8 cellular contexts compared by ENCODE assay signal in genomic region chr16:54237-54581, GRCh38. TPM values are rescaled to one million over a fixed set of nuclear protein-coding genes. Genes with fewer than 3 reads are reported as not detected.
DNase-seq lines count a peak whose midpoint lies in the region; ATAC-seq and TF ChIP-seq lines count a peak whose summit lies in the region.

No MANE protein-coding gene starts in this region.

- H3K79me2 ChIP-seq in Loucy (ENCODE audit: insufficient read depth, low read length) (peaks cover 22% of the 10 kb centered on the region; the same call in 1 of the 2 replicates), neural progenitor cell (ENCODE audit: low read depth) (peaks cover 50% of the 10 kb centered on the region)

- no peaks in the 10 kb centered on the region for H3K9me3 Mint-ChIP-seq in neural progenitor cell

- peak overlapping the region; percentile 92 for H3K4me3 Mint-ChIP-seq in neural progenitor cell

- H3K4me3 ChIP-seq in BLaER1 (peak overlapping the region; percentile 84), Loucy (ENCODE audit: low read length, poor library complexity, severe bottlenecking) (peak overlapping the region; percentile 91), neural progenitor cell (peak overlapping the region; percentile 68)
- H3K4me3 ChIP-seq in effector memory CD4-positive, alpha-beta T cell (ENCODE audit: insufficient read depth, low read depth, low read length, poor library complexity, severe bottlenecking), result peak overlapping the region; percentile 65

- H3K36me3 Mint-ChIP-seq in neural progenitor cell, result peaks cover 20% of the 10 kb centered on the region

- H3K4me1 ChIP-seq in BLaER1 (peaks cover 42% of the 10 kb centered on the region), Loucy (ENCODE audit: insufficient read depth, low read length, poor library complexity, severe bottlenecking) (peaks cover 39% of the 10 kb centered on the region), neural progenitor cell (no peaks in the 10 kb centered on the region)
- H3K4me1 ChIP-seq in effector memory CD4-positive, alpha-beta T cell (ENCODE audit: control insufficient read depth, insufficient read depth, low read length, poor library complexity, severe bottlenecking), result peaks cover 8% of the 10 kb centered on the region

- peak overlapping the region; percentile 94 for H3K4me2 ChIP-seq in BLaER1
- peak overlapping the region; percentile 75 for H3K4me2 ChIP-seq in Loucy (ENCODE audit: low read depth, low read length, poor library complexity, severe bottlenecking)
- peak overlapping the region; percentile 85 for H3K4me2 ChIP-seq in neural progenitor cell

- H3K9me3 ChIP-seq in BLaER1 (no peaks in the 10 kb centered on the region), Loucy (ENCODE audit: insufficient read depth, low read depth, low read length) (no peaks in the 10 kb centered on the region), neural progenitor cell (ENCODE audit: low read depth) (no peaks in the 10 kb centered on the region)
- no peaks in the 10 kb centered on the region for H3K9me3 ChIP-seq in effector memory CD4-positive, alpha-beta T cell (ENCODE audit: control insufficient read depth, low read length)

- H3K4me1 Mint-ChIP-seq in neural progenitor cell, result peaks cover 16% of the 10 kb centered on the region

- H3K9me2 ChIP-seq in Loucy (replicated peaks; ENCODE audit: low read depth, low read length), result no peaks in the 10 kb centered on the region

- peaks cover 67% of the 10 kb centered on the region for H3K36me3 ChIP-seq in BLaER1
- no peaks in the 10 kb centered on the region for H3K36me3 ChIP-seq in Loucy (ENCODE audit: insufficient read depth, low read length)
- peaks cover 10% of the 10 kb centered on the region for H3K36me3 ChIP-seq in effector memory CD4-positive, alpha-beta T cell (ENCODE audit: control insufficient read depth, insufficient read depth, low read length)
- no peaks in the 10 kb centered on the region for H3K36me3 ChIP-seq in neural progenitor cell

- H4K20me1 ChIP-seq in BLaER1 (peaks cover 36% of the 10 kb centered on the region), Loucy (ENCODE audit: insufficient read depth, low read length, poor library complexity, severe bottlenecking) (peaks cover 9% of the 10 kb centered on the region), neural progenitor cell (ENCODE audit: low read depth) (peaks cover 14% of the 10 kb centered on the region)

- no peak for TF ChIP-seq CTCF in Loucy (conservative IDR thresholded peaks at IDR 0.05; ENCODE audit: low read length)
- TF ChIP-seq CTCF in neural progenitor cell (IDR thresholded peaks at IDR 0.05), result no peak
- no peak for TF ChIP-seq CTCF in GM10266 (IDR thresholded peaks at IDR 0.05; ENCODE audit: control insufficient read depth, insufficient read depth, low read depth, missing control alignments)

- no peak for DNase-seq in effector memory CD4-positive, alpha-beta T cell
- DNase-seq in neural progenitor cell (ENCODE audit: low spot score) (no peak), GM10266 (ENCODE audit: extremely low spot score) (no peak), occipital lobe (lab: John Stamatoyannopoulos, UW) (no peak), hippocampal formation (lab: John Stamatoyannopoulos, UW) (no peak)

- no peak for ATAC-seq in GM21723 (IDR thresholded peaks at IDR 0.05; ENCODE audit: unreplicated experiment)

- peak overlapping the region; percentile 86 for H3K9ac ChIP-seq in BLaER1
- peak overlapping the region; percentile 93 for H3K9ac ChIP-seq in Loucy (ENCODE audit: low read depth, low read length, poor library complexity, severe bottlenecking)
- H3K9ac ChIP-seq in neural progenitor cell, result peak overlapping the region; percentile 56

- H2AFZ ChIP-seq in Loucy (ENCODE audit: low read length) (peak overlapping the region; percentile 93), neural progenitor cell (replicated peaks) (peak overlapping the region; percentile 94)

- H3K27ac ChIP-seq in BLaER1 (peak overlapping the region; percentile 71), neural progenitor cell (no peak overlapping the region)
- H3K27ac ChIP-seq in effector memory CD4-positive, alpha-beta T cell (ENCODE audit: insufficient read depth, low read length, poor library complexity, severe bottlenecking), result peak overlapping the region; percentile 52

- H3K27me3 Mint-ChIP-seq in neural progenitor cell (ENCODE audit: insufficient read depth, low read depth), result peaks cover 3% of the 10 kb centered on the region

- H3K27me3 ChIP-seq in BLaER1 (no peaks in the 10 kb centered on the region), Loucy (ENCODE audit: insufficient read depth, low read length, poor library complexity, severe bottlenecking) (no peaks in the 10 kb centered on the region), neural progenitor cell (no peaks in the 10 kb centered on the region)
- H3K27me3 ChIP-seq in effector memory CD4-positive, alpha-beta T cell (replicated peaks; ENCODE audit: control insufficient read depth, insufficient read depth, low read length, poor library complexity, severe bottlenecking), result no peaks in the 10 kb centered on the region

- H3F3A ChIP-seq in Loucy (ENCODE audit: low read depth) (no peaks in the 10 kb centered on the region), neural progenitor cell (ENCODE audit: low read depth) (peaks cover 15% of the 10 kb centered on the region)

- H3K27ac Mint-ChIP-seq in neural progenitor cell, result no peak overlapping the region

RNA-seq across cellular contexts. Expression of gene SNRNP25, which starts 0.6 kb away (rescaled TPM):
- total RNA-seq in neural progenitor cell (ENCODE audit: low replicate concordance), result 43.6 and 49.8 TPM in 2 replicates
- 11.4 TPM for total RNA-seq in occipital lobe

RNA-seq across cellular contexts. Expression of gene POLR3K, which starts 0.8 kb away (rescaled TPM):
- total RNA-seq in neural progenitor cell (ENCODE audit: low replicate concordance), result 9.2 and 11.0 TPM in 2 replicates
- 2.8 TPM for total RNA-seq in occipital lobe

RNA-seq across cellular contexts. Expression of gene RHBDF1, which starts 18.2 kb away (rescaled TPM):
- total RNA-seq in neural progenitor cell (ENCODE audit: low replicate concordance) (11.0 and 24.4 TPM in 2 replicates), occipital lobe (3.0 TPM)

RNA-seq across cellular contexts. Expression of gene MPG, which starts 23.8 kb away (rescaled TPM):
- total RNA-seq in neural progenitor cell (ENCODE audit: low replicate concordance), result 21.2 and 63.4 TPM in 2 replicates
- 50.7 TPM for total RNA-seq in occipital lobe
